In genomic region chr9:118693645-118694044, GRCh38 we compare ENCODE assay signal across 18 cellular contexts.
DNase-seq lines count a peak whose midpoint lies in the region; ATAC-seq, FAIRE-seq and TF ChIP-seq lines count a peak whose summit lies in the region.
"Had no signal": no experiment of that assay in that cellular context is flagged by ENCODE, and none has a peak within 500 bp of the region (broad histone marks: within the 10 kb centered on the region; RNA-seq: fewer than 3 reads in every experiment).

No MANE protein-coding gene starts in this region.

- H3K9me3 Mint-ChIP-seq in mesothelial cell of epicardium (no peaks in the 10 kb centered on the region), HFFc6 (peaks cover 20% of the 10 kb centered on the region)

- no peak for TF ChIP-seq RAD21 in A549 (conservative IDR thresholded peaks at IDR 0.05 in 1 of 2, IDR thresholded peaks at IDR 0.05 in 1 of 2)

- no peaks in the 10 kb centered on the region; the same call in 2 of the 3 replicates for H3K9me3 ChIP-seq in A549
- H3K9me3 ChIP-seq in HEK293 (ENCODE audit: control insufficient read depth, insufficient read depth, low read depth, low read length): no peaks in the 10 kb centered on the region
- no peaks in the 10 kb centered on the region for H3K9me3 ChIP-seq in right atrium auricular region

- no peak for TF ChIP-seq EP300 in A549 (IDR thresholded peaks at IDR 0.05)

- H3K36me3 ChIP-seq in HEK293 (ENCODE audit: control insufficient read depth in 2 of 2, insufficient read depth in 1 of 2, low read length in 2 of 2) (no peaks in the 10 kb centered on the region), right atrium auricular region (no peaks in the 10 kb centered on the region)

- ATAC-seq in A549: no peak
- ATAC-seq in GM18870 (IDR thresholded peaks at IDR 0.05; ENCODE audit: unreplicated experiment): no peak

- H3K4me1 Mint-ChIP-seq in mesothelial cell of epicardium (no peaks in the 10 kb centered on the region), HFFc6 (ENCODE audit: low read depth) (no peaks in the 10 kb centered on the region)

- DNase-seq in A549 (ENCODE audit: low read depth in 1 of 2, low spot score in 1 of 2) (no peak), amniotic epithelial cell (ENCODE audit: low read depth) (peak; percentile 1), left kidney (ENCODE audit: low read depth, low spot score) (peak; percentile 67), right atrium auricular region (ENCODE audit: low spot score) (no peak), mesothelial cell of epicardium (ENCODE audit: low spot score in 2 of 2, unreplicated experiment in 2 of 2) (no peak), HFFc6 (no peak)
- DNase-seq: AML-193; Calu3; DMS79; H7; IMR-90; NCI-H1436 treated with DMSO at 0.1 percent for 48 hours; NCI-H2081; NCI-H526; NK-92 treated with Interleukin-12 subunit alpha and Interleukin-12 subunit beta, amount 100 ng/mL, for 24 hours; OCI-M1 had no signal

- WGBS in A549 (ENCODE audit: missing lambda C conversion rate): 7% methylated on average over 2 of the region's 2 CpGs

- no peak for FAIRE-seq in A549 (lab: Jason Lieb, UNC)

- H3K4me2 ChIP-seq in A549: no peak overlapping the region

- no peak overlapping the region for H3K27ac ChIP-seq in A549
- no peak overlapping the region for H3K27ac ChIP-seq in HEK293 (ENCODE audit: extremely low read depth, low read depth, low read length)
- no peak overlapping the region for H3K27ac ChIP-seq in right atrium auricular region

- POLR2A ChIA-PET in A549 (lab: Yijun Ruan, JAX): no interaction called here
- POLR2A ChIA-PET in HEK293 (lab: Yijun Ruan, JAX): no interaction called here

- no peaks in the 10 kb centered on the region for H3K27me3 Mint-ChIP-seq in mesothelial cell of epicardium (ENCODE audit: low read depth)
- no peaks in the 10 kb centered on the region for H3K27me3 Mint-ChIP-seq in HFFc6 (ENCODE audit: insufficient read depth)

- TF ChIP-seq CTCF in A549 (IDR thresholded peaks at IDR 0.05): no peak
- TF ChIP-seq CTCF in HEK293 (tag by site-specific recombination; IDR thresholded peaks at IDR 0.05): no peak
- no peak for TF ChIP-seq CTCF in right atrium auricular region (IDR thresholded peaks at IDR 0.05)
- TF ChIP-seq CTCF in mesothelial cell of epicardium (IDR thresholded peaks at IDR 0.05; ENCODE audit: unreplicated experiment): no peak
- TF ChIP-seq CTCF in HFFc6 (IDR thresholded peaks at IDR 0.05): no peak

- H3K4me3 Mint-ChIP-seq in mesothelial cell of epicardium (no peak overlapping the region), HFFc6 (no peak overlapping the region)

- H3K4me1 ChIP-seq in A549 (no peaks in the 10 kb centered on the region), HEK293 (ENCODE audit: control insufficient read depth, insufficient read depth, low read length) (no peaks in the 10 kb centered on the region), right atrium auricular region (no peaks in the 10 kb centered on the region)

- H3K4me3 ChIP-seq in A549 (no peak overlapping the region), HEK293 (ENCODE audit: low read depth, low read length) (no peak overlapping the region), right atrium auricular region (no peak overlapping the region)

- H3K27me3 ChIP-seq in right atrium auricular region: no peaks in the 10 kb centered on the region

- no peaks in the 10 kb centered on the region for H3K36me3 Mint-ChIP-seq in mesothelial cell of epicardium
- no peaks in the 10 kb centered on the region for H3K36me3 Mint-ChIP-seq in HFFc6 (ENCODE audit: low read depth)

- no peak overlapping the region for H3K27ac Mint-ChIP-seq in mesothelial cell of epicardium
- H3K27ac Mint-ChIP-seq in HFFc6: no peak overlapping the region

- TF ChIP-seq POLR2A in A549 (IDR thresholded peaks at IDR 0.05; ENCODE audit: low read length): no peak

- CTCF ChIA-PET in A549 (lab: Yijun Ruan, JAX) (no interaction called here), HEK293 (lab: Yijun Ruan, JAX) (no interaction called here)

TF ChIP-seq in A549, 52 proteins besides CTCF, POLR2A, EP300 and RAD21:
- TF ChIP-seq REST (IDR thresholded peaks at IDR 0.05): peak; percentile 50; the same call in 1 of the 2 replicates
- no peak for TF ChIP-seq E2F6 (IDR thresholded peaks at IDR 0.05; ENCODE audit: borderline replicate concordance, low read depth)

TF ChIP-seq in HEK293, 187 proteins besides CTCF, POLR2A, EP300 and RAD21:
- peak; percentile 65; the same call in 1 of the 2 replicates for TF ChIP-seq REST (tag by site-specific recombination; IDR thresholded peaks at IDR 0.05)
- TF ChIP-seq ZNF24 (tag by site-specific recombination; IDR thresholded peaks at IDR 0.05): no peak

Comparison
In these comparisons a context has a peak if more than half of its experiments do, and no peak if none do; other contexts are left out.
1. DNase-seq: peak in amniotic epithelial cell (single experiment) and left kidney (single experiment); none in A549 (0 of 2), right atrium auricular region (single experiment), mesothelial cell of epicardium (0 of 2) and HFFc6 (single experiment).
2. Of the 5 proteins assayed by ChIP-seq in both HEK293 and A549: peak only in HEK293: none; only in A549: none; in both: REST; in neither: 4.